Comparison of ENCODE assay signal across 9 cellular contexts in the genomic region with DNA sequence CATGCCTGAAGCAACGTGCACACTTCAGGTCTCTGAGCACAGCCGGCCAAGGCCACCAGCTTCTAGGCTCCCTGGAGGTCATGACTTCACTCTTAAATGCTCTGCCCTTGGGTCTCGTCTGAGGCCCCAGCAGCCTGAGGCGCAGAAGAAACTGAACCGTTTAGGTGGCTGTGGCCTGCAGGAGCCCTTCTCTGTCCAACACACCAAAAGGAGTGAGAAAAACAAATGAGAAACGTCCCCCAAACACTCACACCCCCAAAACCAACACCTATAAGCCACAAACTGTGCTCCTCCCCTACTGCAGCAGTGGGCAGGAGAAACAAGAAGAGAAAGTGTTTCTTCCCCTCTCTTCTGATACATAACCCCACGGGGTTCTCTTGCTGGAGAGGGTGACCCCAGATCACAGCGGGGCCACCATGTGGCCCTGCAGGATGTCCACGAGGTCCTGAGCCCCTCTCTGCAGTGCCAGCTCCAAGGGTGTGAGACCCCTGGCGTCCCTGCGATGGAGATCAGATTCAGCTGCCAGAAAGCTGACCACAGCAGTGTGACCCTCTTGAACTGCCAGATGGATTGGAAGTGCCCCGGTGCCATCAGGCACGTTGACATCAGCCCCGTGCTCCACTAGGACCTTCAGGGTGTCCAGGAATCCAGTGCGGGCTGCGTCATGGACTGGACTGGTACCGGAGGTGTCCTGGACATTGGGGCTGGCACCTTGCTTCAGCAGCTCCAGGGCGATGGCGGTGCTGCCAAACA. TPM values are rescaled to one million over a fixed set of nuclear protein-coding genes. Genes with fewer than 3 reads are reported as not detected.
DNase-seq lines count a peak whose midpoint lies in the region; ATAC-seq and TF ChIP-seq lines count a peak whose summit lies in the region.
"Had no signal": no experiment of that assay in that cellular context is flagged by ENCODE, and none has a peak within 500 bp of the region (broad histone marks: within the 10 kb centered on the region; RNA-seq: fewer than 3 reads in every experiment).

No MANE protein-coding gene starts in this region.

- H3K4me3 ChIP-seq in A673 (ENCODE audit: low read depth, low read length, poor library complexity, severe bottlenecking) = peak overlapping the region; percentile 90
- H3K4me3 ChIP-seq in parathyroid adenoma (ENCODE audit: low read depth, low read length) = peak overlapping the region; percentile 86

- CTCF ChIA-PET in A673 (lab: Charles Lee) = interaction anchor here (0.6 kb wide), 2 partner anchors 150 to 303 kb away, joined by 3 to 11 read pairs; no protein-coding TSS in a partner anchor

- no peak overlapping the region for H3K4me2 ChIP-seq in parathyroid adenoma (ENCODE audit: low read length)

- H2AFZ ChIP-seq in parathyroid adenoma = no peak overlapping the region

- peaks cover 12% of the 10 kb centered on the region for H3K36me3 ChIP-seq in A673 (ENCODE audit: insufficient read depth, low read length, poor library complexity, severe bottlenecking)
- H3K36me3 ChIP-seq in parathyroid adenoma (ENCODE audit: control insufficient read depth, insufficient read depth, low read length) = no peaks in the 10 kb centered on the region
- H3K36me3 ChIP-seq: cardiac muscle cell had no signal

- ATAC-seq in GM21825 (IDR thresholded peaks at IDR 0.05; ENCODE audit: unreplicated experiment) = peak; percentile 20
- ATAC-seq in HG03159 (IDR thresholded peaks at IDR 0.05; ENCODE audit: unreplicated experiment) = no peak

- H3K27ac ChIP-seq in A673 (ENCODE audit: low read depth, low read length, poor library complexity, severe bottlenecking) = peak overlapping the region; percentile 62
- peak overlapping the region; percentile 85 for H3K27ac ChIP-seq in parathyroid adenoma
- H3K27ac ChIP-seq: cardiac muscle cell had no signal

- intact Hi-C loops in A673 (cut with micrococcal nuclease; ENCODE audit: unreplicated experiment) = loop anchor here (5.0 kb wide), 5 partner anchors 65 to 150 kb away; a partner anchor contains a TSS

- no TSS peak for BruUV-seq in A673 (replicated peaks; lab: Mats Ljungman, UMichigan)

- no peaks in the 10 kb centered on the region for H3K9me3 ChIP-seq in A673 (ENCODE audit: low read depth, low read length, poor library complexity, severe bottlenecking)
- no peaks in the 10 kb centered on the region for H3K9me3 ChIP-seq in parathyroid adenoma (ENCODE audit: control insufficient read depth, low read length)

- TF ChIP-seq CTCF in A673 (conservative IDR thresholded peaks at IDR 0.05; ENCODE audit: low read depth, low read length) = no peak
- TF ChIP-seq CTCF in parathyroid adenoma (IDR thresholded peaks at IDR 0.05) = no peak

- H3K4me1 ChIP-seq in A673 (ENCODE audit: insufficient read depth, low read length, poor library complexity, severe bottlenecking) = peaks cover 32% of the 10 kb centered on the region
- peaks cover 14% of the 10 kb centered on the region for H3K4me1 ChIP-seq in parathyroid adenoma

- DNase-seq in A673 (ENCODE audit: low spot score) = no peak
- peak; percentile 49 for DNase-seq in UCSD-AML1 (lab: John Stamatoyannopoulos, UW; ENCODE audit: unreplicated experiment)
- DNase-seq in effector CD4-positive, alpha-beta T cell = peak; percentile 34
- DNase-seq in Ammon's horn (ENCODE audit: low spot score) = no peak
- DNase-seq in NCI-H82 treated with DMSO at 0.1 percent for 48 hours (lab: John Stamatoyannopoulos, UW; ENCODE audit: unreplicated experiment) = no peak

- no peaks in the 10 kb centered on the region for H3K79me2 ChIP-seq in parathyroid adenoma

- H3K9ac ChIP-seq in parathyroid adenoma = no peak overlapping the region

- H3K27me3 ChIP-seq in A673 (replicated peaks; ENCODE audit: insufficient read depth, low read depth, low read length, poor library complexity) (no peaks in the 10 kb centered on the region), parathyroid adenoma (ENCODE audit: control insufficient read depth, insufficient read depth, low read length) (no peaks in the 10 kb centered on the region)

- POLR2A ChIA-PET in A673 (lab: Charles Lee; ENCODE audit: low non-redundant PET) = no interaction called here

RNA-seq across cellular contexts. Expression of a gene that starts 1.0 kb away (rescaled TPM):
- total RNA-seq in A673 (2021) = 45.2 and 47.8 TPM in 2 replicates

RNA-seq across cellular contexts. Expression of a gene that starts 1.9 kb away (rescaled TPM):
- total RNA-seq in A673 (2021) = 12.7 and 14.6 TPM in 2 replicates

RNA-seq across cellular contexts. Expression of a gene that starts 20.3 kb away (rescaled TPM):
- total RNA-seq in A673 (2021) = 2.5 and 2.8 TPM in 2 replicates

RNA-seq across cellular contexts. Expression of a gene that starts 23.1 kb away (rescaled TPM):
- total RNA-seq in A673 (2021) = 52.1 and 57.1 TPM in 2 replicates

RNA-seq across cellular contexts. Expression of a gene that starts 49.6 kb away (rescaled TPM):
- total RNA-seq in A673 (2021) = 0.41 and 1.1 TPM in 2 replicates

Comparison
In these comparisons a context has a peak if more than half of its experiments do, and no peak if none do; other contexts are left out.
1. DNase-seq: peak in UCSD-AML1 (single experiment) and effector CD4-positive, alpha-beta T cell (single experiment); none in A673 (single experiment), Ammon's horn (single experiment) and NCI-H82 treated with DMSO at 0.1 percent for 48 hours (single experiment).